Comparison of ENCODE assay signal across 1 cellular context in the genomic region with DNA sequence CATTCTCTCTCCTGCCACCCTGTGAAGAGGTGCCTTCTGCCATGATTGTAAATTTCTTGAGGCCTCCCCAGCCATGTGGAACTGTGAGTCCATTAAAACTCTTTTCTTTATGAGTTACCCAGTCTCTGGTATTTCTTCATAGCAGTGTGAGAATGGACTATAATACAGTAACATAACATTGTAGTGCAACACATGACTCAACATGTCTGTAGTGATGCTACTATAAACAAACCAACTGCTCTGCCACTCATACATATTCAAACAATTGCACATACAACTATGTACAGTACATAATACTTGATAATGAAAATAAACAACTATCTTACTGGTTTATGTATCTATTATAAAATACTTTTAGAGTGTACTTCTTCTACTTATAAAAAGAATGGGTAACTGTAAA.
TF ChIP-seq lines count a peak whose summit lies in the region.

No MANE protein-coding gene starts in this region.

TF ChIP-seq in GM23338, 12 proteins besides CTCF, POLR2A, EP300 and RAD21:
- TF ChIP-seq, protein P1, sequence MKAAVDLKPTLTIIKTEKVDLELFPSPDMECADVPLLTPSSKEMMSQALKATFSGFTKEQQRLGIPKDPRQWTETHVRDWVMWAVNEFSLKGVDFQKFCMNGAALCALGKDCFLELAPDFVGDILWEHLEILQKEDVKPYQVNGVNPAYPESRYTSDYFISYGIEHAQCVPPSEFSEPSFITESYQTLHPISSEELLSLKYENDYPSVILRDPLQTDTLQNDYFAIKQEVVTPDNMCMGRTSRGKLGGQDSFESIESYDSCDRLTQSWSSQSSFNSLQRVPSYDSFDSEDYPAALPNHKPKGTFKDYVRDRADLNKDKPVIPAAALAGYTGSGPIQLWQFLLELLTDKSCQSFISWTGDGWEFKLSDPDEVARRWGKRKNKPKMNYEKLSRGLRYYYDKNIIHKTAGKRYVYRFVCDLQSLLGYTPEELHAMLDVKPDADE (IDR thresholded peaks at IDR 0.05) = no peak
- TF ChIP-seq NANOG (IDR thresholded peaks at IDR 0.05; ENCODE audit: borderline replicate concordance) (no peak), ZNF331 (CRISPR knock-in tag; IDR thresholded peaks at IDR 0.05; ENCODE audit: low read depth) (no peak), EZH2 (IDR thresholded peaks at IDR 0.05; ENCODE audit: low read depth, unreplicated experiment) (no peak), STAT1 (IDR thresholded peaks at IDR 0.05; ENCODE audit: unreplicated experiment) (no peak)
- TF ChIP-seq, protein P2, sequence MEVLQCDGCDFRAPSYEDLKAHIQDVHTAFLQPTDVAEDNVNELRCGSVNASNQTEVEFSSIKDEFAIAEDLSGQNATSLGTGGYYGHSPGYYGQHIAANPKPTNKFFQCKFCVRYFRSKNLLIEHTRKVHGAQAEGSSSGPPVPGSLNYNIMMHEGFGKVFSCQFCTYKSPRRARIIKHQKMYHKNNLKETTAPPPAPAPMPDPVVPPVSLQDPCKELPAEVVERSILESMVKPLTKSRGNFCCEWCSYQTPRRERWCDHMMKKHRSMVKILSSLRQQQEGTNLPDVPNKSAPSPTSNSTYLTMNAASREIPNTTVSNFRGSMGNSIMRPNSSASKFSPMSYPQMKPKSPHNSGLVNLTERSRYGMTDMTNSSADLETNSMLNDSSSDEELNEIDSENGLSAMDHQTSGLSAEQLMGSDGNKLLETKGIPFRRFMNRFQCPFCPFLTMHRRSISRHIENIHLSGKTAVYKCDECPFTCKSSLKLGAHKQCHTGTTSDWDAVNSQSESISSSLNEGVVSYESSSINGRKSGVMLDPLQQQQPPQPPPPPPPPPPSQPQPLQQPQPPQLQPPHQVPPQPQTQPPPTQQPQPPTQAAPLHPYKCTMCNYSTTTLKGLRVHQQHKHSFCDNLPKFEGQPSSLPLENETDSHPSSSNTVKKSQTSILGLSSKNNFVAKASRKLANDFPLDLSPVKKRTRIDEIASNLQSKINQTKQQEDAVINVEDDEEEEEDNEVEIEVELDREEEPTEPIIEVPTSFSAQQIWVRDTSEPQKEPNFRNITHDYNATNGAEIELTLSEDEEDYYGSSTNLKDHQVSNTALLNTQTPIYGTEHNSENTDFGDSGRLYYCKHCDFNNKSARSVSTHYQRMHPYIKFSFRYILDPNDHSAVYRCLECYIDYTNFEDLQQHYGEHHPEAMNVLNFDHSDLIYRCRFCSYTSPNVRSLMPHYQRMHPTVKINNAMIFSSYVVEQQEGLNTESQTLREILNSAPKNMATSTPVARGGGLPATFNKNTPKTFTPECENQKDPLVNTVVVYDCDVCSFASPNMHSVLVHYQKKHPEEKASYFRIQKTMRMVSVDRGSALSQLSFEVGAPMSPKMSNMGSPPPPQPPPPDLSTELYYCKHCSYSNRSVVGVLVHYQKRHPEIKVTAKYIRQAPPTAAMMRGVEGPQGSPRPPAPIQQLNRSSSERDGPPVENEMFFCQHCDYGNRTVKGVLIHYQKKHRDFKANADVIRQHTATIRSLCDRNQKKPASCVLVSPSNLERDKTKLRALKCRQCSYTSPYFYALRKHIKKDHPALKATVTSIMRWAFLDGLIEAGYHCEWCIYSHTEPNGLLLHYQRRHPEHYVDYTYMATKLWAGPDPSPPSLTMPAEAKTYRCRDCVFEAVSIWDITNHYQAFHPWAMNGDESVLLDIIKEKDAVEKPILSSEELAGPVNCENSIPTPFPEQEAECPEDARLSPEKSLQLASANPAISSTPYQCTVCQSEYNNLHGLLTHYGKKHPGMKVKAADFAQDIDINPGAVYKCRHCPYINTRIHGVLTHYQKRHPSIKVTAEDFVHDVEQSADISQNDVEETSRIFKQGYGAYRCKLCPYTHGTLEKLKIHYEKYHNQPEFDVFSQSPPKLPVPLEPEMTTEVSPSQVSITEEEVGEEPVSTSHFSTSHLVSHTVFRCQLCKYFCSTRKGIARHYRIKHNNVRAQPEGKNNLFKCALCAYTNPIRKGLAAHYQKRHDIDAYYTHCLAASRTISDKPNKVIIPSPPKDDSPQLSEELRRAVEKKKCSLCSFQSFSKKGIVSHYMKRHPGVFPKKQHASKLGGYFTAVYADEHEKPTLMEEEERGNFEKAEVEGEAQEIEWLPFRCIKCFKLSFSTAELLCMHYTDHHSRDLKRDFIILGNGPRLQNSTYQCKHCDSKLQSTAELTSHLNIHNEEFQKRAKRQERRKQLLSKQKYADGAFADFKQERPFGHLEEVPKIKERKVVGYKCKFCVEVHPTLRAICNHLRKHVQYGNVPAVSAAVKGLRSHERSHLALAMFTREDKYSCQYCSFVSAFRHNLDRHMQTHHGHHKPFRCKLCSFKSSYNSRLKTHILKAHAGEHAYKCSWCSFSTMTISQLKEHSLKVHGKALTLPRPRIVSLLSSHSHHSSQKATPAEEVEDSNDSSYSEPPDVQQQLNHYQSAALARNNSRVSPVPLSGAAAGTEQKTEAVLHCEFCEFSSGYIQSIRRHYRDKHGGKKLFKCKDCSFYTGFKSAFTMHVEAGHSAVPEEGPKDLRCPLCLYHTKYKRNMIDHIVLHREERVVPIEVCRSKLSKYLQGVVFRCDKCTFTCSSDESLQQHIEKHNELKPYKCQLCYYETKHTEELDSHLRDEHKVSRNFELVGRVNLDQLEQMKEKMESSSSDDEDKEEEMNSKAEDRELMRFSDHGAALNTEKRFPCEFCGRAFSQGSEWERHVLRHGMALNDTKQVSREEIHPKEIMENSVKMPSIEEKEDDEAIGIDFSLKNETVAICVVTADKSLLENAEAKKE (CRISPR knock-in tag; IDR thresholded peaks at IDR 0.05) = no peak
TF ChIP-seq in GM23338: peak in this region for 0.
